1 cellular context compared by ENCODE assay signal in genomic region chr10:80264081-80265056, GRCh38.
TF ChIP-seq lines count a peak whose summit lies in the region.

No MANE protein-coding gene starts in this region.

TF ChIP-seq in HepG2, 621 proteins besides CTCF, POLR2A, EP300 and RAD21 (continued from another document and continues in another):
- 0 out of 2 replicates have a peak, but pooled peaks have one; percentile 31 for TF ChIP-seq ZNF12 (CRISPR knock-in tag; IDR thresholded peaks at IDR 0.05)
- TF ChIP-seq ZNF570 (CRISPR knock-in tag; IDR thresholded peaks at IDR 0.05; ENCODE audit: borderline replicate concordance) = no peak
- TF ChIP-seq HMGXB4 (CRISPR knock-in tag; IDR thresholded peaks at IDR 0.05; ENCODE audit: borderline replicate concordance in 1 of 2, low read depth in 1 of 2) = 0 out of 4 replicates have a peak, but pooled peaks of 1 of the 2 experiments have one; percentile 16
- no peak for TF ChIP-seq TSC22D2 (CRISPR knock-in tag; IDR thresholded peaks at IDR 0.05; ENCODE audit: borderline replicate concordance)
- TF ChIP-seq ZNF772 (CRISPR knock-in tag; IDR thresholded peaks at IDR 0.05) = no peak
- TF ChIP-seq ZNF142 (CRISPR knock-in tag; IDR thresholded peaks at IDR 0.05) = no peak
- TF ChIP-seq ZFP41 (CRISPR knock-in tag; IDR thresholded peaks at IDR 0.05; ENCODE audit: borderline replicate concordance) = no peak
- TF ChIP-seq ATF7 (IDR thresholded peaks at IDR 0.05) = no peak
- TF ChIP-seq ATF7 (CRISPR knock-in tag; IDR thresholded peaks at IDR 0.05) = peak; percentile 44; the same call in 1 of the 2 replicates
- TF ChIP-seq ESRRA (CRISPR knock-in tag; IDR thresholded peaks at IDR 0.05; ENCODE audit: low read depth) = peak; percentile 83; the same call in 1 of the 2 replicates
- peak; percentile 68; the same call in 1 of the 2 replicates for TF ChIP-seq ZC3H13 (CRISPR knock-in tag; IDR thresholded peaks at IDR 0.05)
- peak; percentile 32 to 39; a peak in 1 of 4 replicates for TF ChIP-seq NR2F1 (CRISPR knock-in tag; IDR thresholded peaks at IDR 0.05)
- no peak for TF ChIP-seq POLR2AphosphoS5 (IDR thresholded peaks at IDR 0.05; ENCODE audit: low read depth, low read length)
- no peak for TF ChIP-seq DZIP1 (CRISPR knock-in tag; IDR thresholded peaks at IDR 0.05)
- peak; percentile 76; the same call in 1 of the 2 replicates for TF ChIP-seq ZFP36L1 (CRISPR knock-in tag; IDR thresholded peaks at IDR 0.05)
- no peak for TF ChIP-seq TCF7 (IDR thresholded peaks at IDR 0.05; ENCODE audit: low read depth)
- TF ChIP-seq RXRA (CRISPR knock-in tag; IDR thresholded peaks at IDR 0.05) = peak; percentile 85
- 0 out of 2 replicates have a peak, but pooled peaks have one; percentile 16 for TF ChIP-seq GABPB1 (CRISPR knock-in tag; IDR thresholded peaks at IDR 0.05)
- no peak for TF ChIP-seq MAFF (IDR thresholded peaks at IDR 0.05; ENCODE audit: low read depth, low read length)
- TF ChIP-seq NFE2L2 (IDR thresholded peaks at IDR 0.05; ENCODE audit: low read length) = no peak
- TF ChIP-seq JUND (CRISPR knock-in tag; IDR thresholded peaks at IDR 0.05) = no peak
- no peak for TF ChIP-seq ZNF468 (CRISPR knock-in tag; IDR thresholded peaks at IDR 0.05)
- TF ChIP-seq ATF3 (CRISPR knock-in tag; IDR thresholded peaks at IDR 0.05) = no peak
- peak; percentile 45; the same call in 1 of the 2 replicates for TF ChIP-seq DRAP1 (CRISPR knock-in tag; IDR thresholded peaks at IDR 0.05)
- TF ChIP-seq ZNF687 (CRISPR knock-in tag; IDR thresholded peaks at IDR 0.05) = peak; percentile 98
- no peak for TF ChIP-seq FOXP1 (IDR thresholded peaks at IDR 0.05)
- TF ChIP-seq FOXP1 (CRISPR knock-in tag; IDR thresholded peaks at IDR 0.05) = 0 out of 2 replicates have a peak, but pooled peaks have one; percentile 37
- 0 out of 2 replicates have a peak, but pooled peaks have one; percentile 54 for TF ChIP-seq ZNF678 (CRISPR knock-in tag; IDR thresholded peaks at IDR 0.05)
- peak; percentile 92 for TF ChIP-seq SALL1 (CRISPR knock-in tag; IDR thresholded peaks at IDR 0.05)
- no peak for TF ChIP-seq SSRP1 (CRISPR knock-in tag; IDR thresholded peaks at IDR 0.05)
- peak; percentile 36 for TF ChIP-seq TBL1XR1 (IDR thresholded peaks at IDR 0.05; ENCODE audit: borderline replicate concordance, low read length, partially characterized antibody)
- no peak for TF ChIP-seq ZKSCAN5 (CRISPR knock-in tag; IDR thresholded peaks at IDR 0.05)
- TF ChIP-seq ZSCAN12 (CRISPR knock-in tag; IDR thresholded peaks at IDR 0.05) = no peak
- TF ChIP-seq SMAD9 (CRISPR knock-in tag; IDR thresholded peaks at IDR 0.05) = no peak
- TF ChIP-seq THRA (CRISPR knock-in tag; IDR thresholded peaks at IDR 0.05; ENCODE audit: borderline replicate concordance) = peak; percentile 82
- peak; percentile 43; the same call in 1 of the 2 replicates for TF ChIP-seq ZBTB4 (CRISPR knock-in tag; IDR thresholded peaks at IDR 0.05; ENCODE audit: borderline replicate concordance)
- TF ChIP-seq ELF1 (CRISPR knock-in tag; IDR thresholded peaks at IDR 0.05) = 0 out of 2 replicates have a peak, but pooled peaks have one; percentile 21
- TF ChIP-seq MYNN (CRISPR knock-in tag; IDR thresholded peaks at IDR 0.05; ENCODE audit: low read depth) = no peak
- peak; percentile 55; the same call in 1 of the 2 replicates for TF ChIP-seq NCOA1 (CRISPR knock-in tag; IDR thresholded peaks at IDR 0.05)
- TF ChIP-seq ZSCAN9 (CRISPR knock-in tag; IDR thresholded peaks at IDR 0.05; ENCODE audit: borderline replicate concordance) = 0 out of 2 replicates have a peak, but pooled peaks have one; percentile 70
- peak; percentile 56; the same call in 1 of the 2 replicates for TF ChIP-seq DPF2 (CRISPR knock-in tag; IDR thresholded peaks at IDR 0.05; ENCODE audit: borderline replicate concordance, low read depth)
